ENCODE assay signal across 13 cellular contexts in the genomic region with DNA sequence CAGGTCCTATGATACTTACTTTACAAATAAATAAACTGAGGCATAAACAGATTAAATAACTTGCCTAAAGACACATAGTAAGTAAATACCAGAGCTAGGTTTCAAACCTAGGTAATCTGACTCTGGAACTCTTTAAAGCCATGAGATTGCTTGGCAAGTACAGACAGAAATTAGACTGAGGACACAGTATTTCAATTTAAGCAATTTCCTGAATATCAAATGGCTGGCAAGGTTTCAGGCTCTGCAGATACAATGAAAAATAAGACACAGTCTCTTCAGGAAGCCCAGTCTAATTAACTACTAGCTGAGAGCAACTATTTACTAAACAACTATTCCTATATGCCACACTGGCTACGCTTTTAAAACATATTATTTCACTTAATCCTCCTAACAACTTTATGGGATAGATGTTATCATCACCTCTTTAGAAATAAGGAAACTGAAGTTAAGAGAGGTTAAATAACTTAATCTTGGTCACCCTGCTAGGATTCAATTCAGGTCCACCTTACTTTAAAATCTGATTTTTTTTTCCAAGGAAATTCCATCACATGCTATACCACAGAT. TPM values are rescaled to one million over a fixed set of nuclear protein-coding genes. Genes with fewer than 3 reads are reported as not detected.
A peak's percentile ranks its signal among the peaks of the same experiment; 100 is the strongest.
DNase-seq lines count a peak whose midpoint lies in the region; ATAC-seq, FAIRE-seq and TF ChIP-seq lines count a peak whose summit lies in the region.
"Had no signal": no experiment of that assay in that cellular context is flagged by ENCODE, and none has a peak within 500 bp of the region (broad histone marks: within the 10 kb centered on the region; RNA-seq: fewer than 3 reads in every experiment).

No MANE protein-coding gene starts in this region.

- dilution Hi-C loops in endothelial cell of umbilical vein (cut with MboI; ENCODE audit: extremely low pct_ligation_motif_present, low sequenced_read_pairs) = no loop called here

- H3K79me2 ChIP-seq in HepG2 (ENCODE audit: insufficient read depth, low read length) (peaks cover 82% of the 10 kb centered on the region), endothelial cell of umbilical vein (ENCODE audit: control insufficient read depth, insufficient read depth, low read length) (peaks cover 85% of the 10 kb centered on the region)

- TF ChIP-seq POLR2A in HepG2 (IDR thresholded peaks at IDR 0.05; ENCODE audit: insufficient read depth in 1 of 2, low read depth in 2 of 2, low read length in 2 of 2) (no peak), right lobe of liver (IDR thresholded peaks at IDR 0.05) (no peak), endothelial cell of umbilical vein (IDR thresholded peaks at IDR 0.05; ENCODE audit: low read depth, low read length) (no peak), vagina (IDR thresholded peaks at IDR 0.05) (no peak)

- H3K4me2 ChIP-seq in HepG2 (ENCODE audit: low read depth, low read length) (peak overlapping the region; percentile 17; the same call in 1 of the 2 replicates), endothelial cell of umbilical vein (ENCODE audit: insufficient read depth, low read length) (peak overlapping the region; percentile 43)

- no peak overlapping the region for H3K4me3 ChIP-seq in HepG2 (replicated peaks in 1 of 3; ENCODE audit: insufficient read depth in 1 of 3, low read depth in 2 of 3, low read length in 3 of 3)
- H3K4me3 ChIP-seq in right lobe of liver = no peak overlapping the region
- no peak overlapping the region for H3K4me3 ChIP-seq in endothelial cell of umbilical vein (replicated peaks in 1 of 3; ENCODE audit: insufficient read depth in 1 of 3, low read depth in 1 of 3, low read length in 3 of 3)
- no peak overlapping the region for H3K4me3 ChIP-seq in vagina
- H3K4me3 ChIP-seq: MG63 had no signal

- no peak overlapping the region for H3K27ac ChIP-seq in HepG2 (ENCODE audit: extremely low read length, insufficient read depth, low read length)
- no peak overlapping the region for H3K27ac ChIP-seq in right lobe of liver
- no peak overlapping the region for H3K27ac ChIP-seq in endothelial cell of umbilical vein (ENCODE audit: insufficient read depth, low read depth, low read length)
- H3K27ac ChIP-seq in vagina = peak overlapping the region; percentile 24
- H3K27ac ChIP-seq: parathyroid adenoma had no signal

- H3K27ac Mint-ChIP-seq in T-helper 17 cell = peak overlapping the region; percentile 19

- H2AFZ ChIP-seq in HepG2 (ENCODE audit: low read length) = no peak overlapping the region
- no peak overlapping the region for H2AFZ ChIP-seq in endothelial cell of umbilical vein (ENCODE audit: low read depth, low read length)
- H2AFZ ChIP-seq: parathyroid adenoma had no signal

- no peak for TF ChIP-seq EP300 in HepG2 (IDR thresholded peaks at IDR 0.05; ENCODE audit: low read depth in 2 of 2, low read length in 2 of 2)
- no peak for TF ChIP-seq EP300 in HepG2 (CRISPR knock-in tag; IDR thresholded peaks at IDR 0.05; ENCODE audit: borderline replicate concordance)

- no peak overlapping the region for H3K4me3 Mint-ChIP-seq in T-helper 17 cell

- DNase-seq in HepG2 (ENCODE audit: low spot score) (no peak), right lobe of liver (no peak), T-helper 17 cell (no peak), endothelial cell of umbilical vein (ENCODE audit: low read depth, low spot score) (peak; percentile 62), vagina (ENCODE audit: extremely low spot score in 2 of 2) (no peak), NCI-H82 treated with DMSO at 0.1 percent for 48 hours (lab: John Stamatoyannopoulos, UW; ENCODE audit: unreplicated experiment) (no peak)
- no peak for DNase-seq in stimulated activated CD8-positive, alpha-beta memory T cell treated with anti-CD3 and anti-CD28 coated beads, Interleukin-4, amount 100 ng/mL, for 48 hours
- DNase-seq: activated naive CD4-positive, alpha-beta T cell treated with anti-CD3 and anti-CD28 coated beads, Interleukin-2, amount 50 U/mL, for 16 hours; MG63; NCI-H510A; SHP77 treated with DMSO at 0.1 percent for 48 hours had no signal

- TF ChIP-seq CTCF in HepG2 (CRISPR knock-in tag; IDR thresholded peaks at IDR 0.05) (no peak), right lobe of liver (IDR thresholded peaks at IDR 0.05) (no peak), endothelial cell of umbilical vein (IDR thresholded peaks at IDR 0.05; ENCODE audit: extremely low read depth in 1 of 2, insufficient read depth in 1 of 2, low read depth in 1 of 2, low read length in 2 of 2) (no peak), vagina (IDR thresholded peaks at IDR 0.05) (no peak)

- no peaks in the 10 kb centered on the region for H3K27me3 Mint-ChIP-seq in T-helper 17 cell

- BruUV-seq in HepG2 (replicated peaks; lab: Mats Ljungman, UMichigan) (no TSS peak), endothelial cell of umbilical vein (replicated peaks; lab: Mats Ljungman, UMichigan) (no TSS peak)

- intact Hi-C loops in HepG2 (cut with micrococcal nuclease; ENCODE audit: unreplicated experiment) = no loop called here
- intact Hi-C loops in right lobe of liver (cut with DNase I) = no loop called here
- intact Hi-C loops in endothelial cell of umbilical vein (cut with micrococcal nuclease) = no loop called here
- intact Hi-C loops in vagina (cut with DNase I) = loop anchor here (1.0 kb wide), 1 partner anchor 21 kb away; no protein-coding TSS in a partner anchor

- in situ Hi-C loops in HepG2 (cut with HindIII; ENCODE audit: extremely low pct_ligation_motif_present, low pct_unique_long_range_greater_than_20kb) = no loop called here

- no peak overlapping the region for H3K9ac ChIP-seq in HepG2 (ENCODE audit: insufficient read depth, low read depth, low read length)
- no peak overlapping the region for H3K9ac ChIP-seq in endothelial cell of umbilical vein (replicated peaks; ENCODE audit: extremely low read depth, insufficient read depth, low read length)
- H3K9ac ChIP-seq: parathyroid adenoma had no signal

- FAIRE-seq in HepG2 (lab: Jason Lieb, UNC) (no peak), endothelial cell of umbilical vein (lab: Jason Lieb, UNC) (peak; percentile 78)

- H3K9me1 ChIP-seq in endothelial cell of umbilical vein (replicated peaks; ENCODE audit: control insufficient read depth, extremely low read depth, insufficient read depth, low read length) = no peaks in the 10 kb centered on the region

- CTCF ChIA-PET in HepG2 (lab: Yijun Ruan, JAX; ENCODE audit: low intra/inter-chr PET ratio, low total read pairs) = no interaction called here
- CTCF ChIA-PET in endothelial cell of umbilical vein (lab: Charles Lee) = interaction anchor here (0.8 to 1.1 kb wide), 3 partner anchors 8 to 120 kb away, joined by 3 to 5 read pairs (median 3); no protein-coding TSS in a partner anchor

- peaks cover 35% of the 10 kb centered on the region for H3K4me1 Mint-ChIP-seq in T-helper 17 cell

- H3K27me3 ChIP-seq in HepG2 (ENCODE audit: control insufficient read depth in 1 of 2, insufficient read depth in 2 of 2, low read length in 2 of 2) (peaks cover 0 to 4% of the 10 kb centered on the region in 2 experiments; a peak in 1 of 5 replicates), right lobe of liver (no peaks in the 10 kb centered on the region), endothelial cell of umbilical vein (ENCODE audit: control insufficient read depth in 2 of 2, insufficient read depth in 2 of 2, low read length in 2 of 2) (no peaks in the 10 kb centered on the region), vagina (no peaks in the 10 kb centered on the region)
- H3K27me3 ChIP-seq: MG63 had no signal

- H3K9me3 ChIP-seq in HepG2 (ENCODE audit: low read length) = no peaks in the 10 kb centered on the region
- no peaks in the 10 kb centered on the region for H3K9me3 ChIP-seq in right lobe of liver
- no peaks in the 10 kb centered on the region for H3K9me3 ChIP-seq in T-helper 17 cell (ENCODE audit: control insufficient read depth, low read length, poor library complexity, severe bottlenecking)
- H3K9me3 ChIP-seq in endothelial cell of umbilical vein (replicated peaks; ENCODE audit: control insufficient read depth, insufficient read depth, low read length) = no peaks in the 10 kb centered on the region
- H3K9me3 ChIP-seq in vagina = no peaks in the 10 kb centered on the region
- H3K9me3 ChIP-seq: MG63 had no signal

- H3K36me3 ChIP-seq in HepG2 (replicated peaks in 1 of 2; ENCODE audit: control insufficient read depth in 1 of 2, insufficient read depth in 2 of 2, low read length in 2 of 2) (peaks cover 9 to 20% of the 10 kb centered on the region in 2 experiments), right lobe of liver (no peaks in the 10 kb centered on the region), endothelial cell of umbilical vein (ENCODE audit: control insufficient read depth in 2 of 2, extremely low read depth in 1 of 2, insufficient read depth in 2 of 2, low read length in 2 of 2) (peaks cover 0 to 3% of the 10 kb centered on the region in 2 experiments), vagina (no peaks in the 10 kb centered on the region)

- POLR2A ChIA-PET in HepG2 (lab: Yijun Ruan, JAX) (no interaction called here), endothelial cell of umbilical vein (lab: Charles Lee) (interaction anchor here (0.6 kb wide), 1 partner anchor 8 kb away, joined by 8 read pairs; no protein-coding TSS in a partner anchor)

- H3K36me3 Mint-ChIP-seq in T-helper 17 cell (ENCODE audit: low read depth) = peaks cover 3% of the 10 kb centered on the region

- H3K4me1 ChIP-seq in HepG2 (ENCODE audit: insufficient read depth, low read length) (peaks cover 51% of the 10 kb centered on the region), right lobe of liver (peaks cover 0 to 17% (median 4%) of the 10 kb centered on the region in 4 donors), endothelial cell of umbilical vein (ENCODE audit: control insufficient read depth, extremely low read depth, insufficient read depth, low read length) (peaks cover 33% of the 10 kb centered on the region), vagina (peaks cover 53% of the 10 kb centered on the region)

- TF ChIP-seq RAD21 in HepG2 (CRISPR knock-in tag; IDR thresholded peaks at IDR 0.05) = no peak

- peaks cover 53% of the 10 kb centered on the region for H4K20me1 ChIP-seq in HepG2 (ENCODE audit: insufficient read depth, low read length)
- H4K20me1 ChIP-seq in endothelial cell of umbilical vein (replicated peaks; ENCODE audit: control insufficient read depth, extremely low read depth, insufficient read depth, low read length) = peaks cover 9% of the 10 kb centered on the region

- 100% methylated on average over 1 of the region's 1 CpG for WGBS in HepG2 (ENCODE audit: low lambda C conversion rate)
- 60% methylated on average over 1 of the region's 1 CpG for WGBS in right lobe of liver (ENCODE audit: insufficient coverage, low coverage, low lambda C conversion rate, missing lambda C conversion rate)

- ATAC-seq in HepG2 (no peak), right lobe of liver (no peak), T-helper 17 cell (no peak), HG03521 (IDR thresholded peaks at IDR 0.05; ENCODE audit: unreplicated experiment) (no peak)

RNA-seq across cellular contexts. Expression of gene TRPC4AP, which starts 4.3 kb away (rescaled TPM):
- 136 and 161 TPM in 2 replicates for total RNA-seq in HepG2 (2016; rRNA removed; fragmentation: Illumina TruSeq; extraction: Trizol)
- total RNA-seq in HepG2 (2016; cell fraction: cytosol; rRNA removed; fragmentation: Illumina TruSeq; extraction: Trizol; ENCODE audit: low read depth) = 14.0 and 17.1 TPM in 2 replicates
- total RNA-seq in HepG2 (2016; cell fraction: insoluble cytoplasmic fraction; rRNA removed; fragmentation: Illumina TruSeq; extraction: Trizol) = 135 and 149 TPM in 2 replicates
- 40.4 and 43.8 TPM in 2 replicates for total RNA-seq in HepG2 (2016; cell fraction: membrane; rRNA removed; fragmentation: Illumina TruSeq; extraction: Trizol)
- total RNA-seq in HepG2 (2016; cell fraction: nucleus; rRNA removed; fragmentation: Illumina TruSeq; extraction: Trizol) = 93.4 and 104 TPM in 2 replicates
- polyA plus RNA-seq in HepG2 (2011; rRNA removed) = 137 and 161 TPM in 2 replicates
- 124 and 126 TPM in 2 replicates for polyA plus RNA-seq in HepG2 (2011; cell fraction: cytosol; rRNA removed)
- 271 and 292 TPM in 2 replicates for polyA plus RNA-seq in HepG2 (2011; cell fraction: nucleus; rRNA removed)
- polyA plus RNA-seq in HepG2 (2012) = 99.8 and 102 TPM in 2 replicates
- 9.6 and 11.2 TPM in 2 replicates for polyA plus RNA-seq in HepG2 (2016; cell fraction: cytosol; fragmentation: Illumina TruSeq; extraction: Trizol; ENCODE audit: low read depth)
- 107 and 117 TPM in 2 replicates for polyA plus RNA-seq in HepG2 (2016; cell fraction: insoluble cytoplasmic fraction; fragmentation: Illumina TruSeq; extraction: Trizol; ENCODE audit: low read depth)
- 20.1 and 21.8 TPM in 2 replicates for polyA plus RNA-seq in HepG2 (2016; cell fraction: membrane; fragmentation: Illumina TruSeq; extraction: Trizol; ENCODE audit: low read depth)
- 123 and 137 TPM in 2 replicates for polyA plus RNA-seq in HepG2 (2016; cell fraction: nucleus; fragmentation: Illumina TruSeq; extraction: Trizol; ENCODE audit: insufficient read depth, low read depth)
- 113 and 272 TPM in 2 replicates for polyA minus RNA-seq in HepG2 (2011; rRNA and poly(A)+ RNA removed; ENCODE audit: low replicate concordance)
- 117 and 119 TPM in 2 replicates for polyA minus RNA-seq in HepG2 (2011; cell fraction: cytosol; rRNA and poly(A)+ RNA removed)
- polyA minus RNA-seq in HepG2 (2011; cell fraction: nucleus; rRNA and poly(A)+ RNA removed) = 108 and 134 TPM in 2 replicates
- total RNA-seq in right lobe of liver = 10 to 100 TPM; 27.6 to 39.3 (median 34.6) TPM
- 10 to 100 TPM; 50.8 to 52.7 TPM for total RNA-seq in T-helper 17 cell
- 88.3 and 89.0 TPM in 2 replicates for total RNA-seq in endothelial cell of umbilical vein
- 103 and 104 TPM in 2 replicates for polyA plus RNA-seq in endothelial cell of umbilical vein
- 85.0 and 88.2 TPM in 2 replicates for polyA plus RNA-seq in endothelial cell of umbilical vein (2011; cell fraction: cytosol; rRNA removed)
- polyA plus RNA-seq in endothelial cell of umbilical vein (2011; cell fraction: nucleus; rRNA removed) = 171 and 185 TPM in 2 replicates
- 88.8 and 90.4 TPM in 2 replicates for polyA plus RNA-seq in endothelial cell of umbilical vein (2012)
- polyA minus RNA-seq in endothelial cell of umbilical vein = 120 and 131 TPM in 2 replicates
- 43.6 TPM for polyA minus RNA-seq in endothelial cell of umbilical vein (2011; cell fraction: cytosol; rRNA and poly(A)+ RNA removed)
- 51.8 and 70.5 TPM in 2 replicates for polyA minus RNA-seq in endothelial cell of umbilical vein (2011; cell fraction: nucleus; rRNA and poly(A)+ RNA removed)
- total RNA-seq in vagina = 61.9 TPM

RNA-seq across cellular contexts. Expression of gene EDEM2, which starts 58.8 kb away (rescaled TPM):
- 26.1 and 46.9 TPM in 2 replicates for total RNA-seq in HepG2 (2016; rRNA removed; fragmentation: Illumina TruSeq; extraction: Trizol)
- 13.9 and 15.6 TPM in 2 replicates for total RNA-seq in HepG2 (2016; cell fraction: cytosol; rRNA removed; fragmentation: Illumina TruSeq; extraction: Trizol; ENCODE audit: low read depth)
- 25.6 and 48.5 TPM in 2 replicates for total RNA-seq in HepG2 (2016; cell fraction: insoluble cytoplasmic fraction; rRNA removed; fragmentation: Illumina TruSeq; extraction: Trizol)
- 27.6 and 30.5 TPM in 2 replicates for total RNA-seq in HepG2 (2016; cell fraction: membrane; rRNA removed; fragmentation: Illumina TruSeq; extraction: Trizol)
- total RNA-seq in HepG2 (2016; cell fraction: nucleus; rRNA removed; fragmentation: Illumina TruSeq; extraction: Trizol) = 36.5 and 40.3 TPM in 2 replicates
- polyA plus RNA-seq in HepG2 (2011; rRNA removed) = 33.1 and 35.6 TPM in 2 replicates
- polyA plus RNA-seq in HepG2 (2011; cell fraction: cytosol; rRNA removed) = 29.4 and 30.1 TPM in 2 replicates
- polyA plus RNA-seq in HepG2 (2011; cell fraction: nucleus; rRNA removed) = 20.5 and 25.0 TPM in 2 replicates
- polyA plus RNA-seq in HepG2 (2012) = 28.5 and 32.2 TPM in 2 replicates
- polyA plus RNA-seq in HepG2 (2016; cell fraction: cytosol; fragmentation: Illumina TruSeq; extraction: Trizol; ENCODE audit: low read depth) = 14.6 and 16.0 TPM in 2 replicates
- polyA plus RNA-seq in HepG2 (2016; cell fraction: insoluble cytoplasmic fraction; fragmentation: Illumina TruSeq; extraction: Trizol; ENCODE audit: low read depth) = 23.9 and 24.8 TPM in 2 replicates
- polyA plus RNA-seq in HepG2 (2016; cell fraction: membrane; fragmentation: Illumina TruSeq; extraction: Trizol; ENCODE audit: low read depth) = 21.0 and 21.5 TPM in 2 replicates
- 57.4 and 60.1 TPM in 2 replicates for polyA plus RNA-seq in HepG2 (2016; cell fraction: nucleus; fragmentation: Illumina TruSeq; extraction: Trizol; ENCODE audit: insufficient read depth, low read depth)
- polyA minus RNA-seq in HepG2 (2011; rRNA and poly(A)+ RNA removed; ENCODE audit: low replicate concordance) = 13.5 and 24.8 TPM in 2 replicates
- 10.6 and 16.1 TPM in 2 replicates for polyA minus RNA-seq in HepG2 (2011; cell fraction: cytosol; rRNA and poly(A)+ RNA removed)
- 5.9 and 9.2 TPM in 2 replicates for polyA minus RNA-seq in HepG2 (2011; cell fraction: nucleus; rRNA and poly(A)+ RNA removed)
- total RNA-seq in right lobe of liver = 10 to 100 TPM; 20.1 to 28.0 (median 23.9) TPM
- total RNA-seq in T-helper 17 cell = 10 to 100 TPM; 24.1 to 29.7 TPM
- 37.5 and 39.5 TPM in 2 replicates for total RNA-seq in endothelial cell of umbilical vein
- polyA plus RNA-seq in endothelial cell of umbilical vein = 29.1 and 30.1 TPM in 2 replicates
- 33.9 and 35.0 TPM in 2 replicates for polyA plus RNA-seq in endothelial cell of umbilical vein (2011; cell fraction: cytosol; rRNA removed)
- 23.0 and 25.4 TPM in 2 replicates for polyA plus RNA-seq in endothelial cell of umbilical vein (2011; cell fraction: nucleus; rRNA removed)
- 46.6 and 49.7 TPM in 2 replicates for polyA plus RNA-seq in endothelial cell of umbilical vein (2012)
- 22.1 and 23.2 TPM in 2 replicates for polyA minus RNA-seq in endothelial cell of umbilical vein
- polyA minus RNA-seq in endothelial cell of umbilical vein (2011; cell fraction: cytosol; rRNA and poly(A)+ RNA removed) = 12.5 TPM
- polyA minus RNA-seq in endothelial cell of umbilical vein (2011; cell fraction: nucleus; rRNA and poly(A)+ RNA removed) = 5.7 and 5.9 TPM in 2 replicates
- total RNA-seq in vagina = 12.8 TPM
